ENCODE assay signal across 9 cellular contexts in genomic region chr14:70027785-70028428, GRCh38.
DNase-seq lines count a peak whose midpoint lies in the region; ATAC-seq and TF ChIP-seq lines count a peak whose summit lies in the region.
"Had no signal": no experiment of that assay in that cellular context is flagged by ENCODE, and none has a peak within 500 bp of the region (broad histone marks: within the 10 kb centered on the region; RNA-seq: fewer than 3 reads in every experiment).

No MANE protein-coding gene starts in this region.

- H3K27ac ChIP-seq in right atrium auricular region: no peak overlapping the region
- H3K27ac ChIP-seq in sigmoid colon: no peak overlapping the region

- peak; percentile 81 for DNase-seq in Daoy (ENCODE audit: low read depth)
- peak in 53 of 76 experiments; percentile 2 to 72 (median 26) for DNase-seq in HUDEP-2 (lab: John Stamatoyannopoulos, UW; ENCODE audit: unreplicated experiment in 76 of 76)
- peak; percentile 64 for DNase-seq in SK-N-DZ (ENCODE audit: low spot score)
- peak; percentile 79 for DNase-seq in activated naive CD8-positive, alpha-beta T cell treated with anti-CD3 and anti-CD28 coated beads, Interleukin-2, amount 50 U/mL, for 24 hours
- peak; percentile 70 for DNase-seq in right atrium auricular region (ENCODE audit: low spot score)
- peak; percentile 76 for DNase-seq in sigmoid colon

- no peak for TF ChIP-seq EP300 in sigmoid colon (IDR thresholded peaks at IDR 0.05)

- no peaks in the 10 kb centered on the region for H3K4me1 ChIP-seq in right atrium auricular region
- no peaks in the 10 kb centered on the region for H3K4me1 ChIP-seq in sigmoid colon

- no peaks in the 10 kb centered on the region for H3K4me1 Mint-ChIP-seq in activated naive CD8-positive, alpha-beta T cell treated with anti-CD3 and anti-CD28 coated beads, Interleukin-2, amount 50 U/mL, for 24 hours
- H3K4me1 Mint-ChIP-seq: central memory CD8-positive, alpha-beta T cell had no signal

- no peaks in the 10 kb centered on the region for H3K36me3 Mint-ChIP-seq in activated naive CD8-positive, alpha-beta T cell treated with anti-CD3 and anti-CD28 coated beads, Interleukin-2, amount 50 U/mL, for 24 hours (ENCODE audit: low read depth)

- TF ChIP-seq CTCF in right atrium auricular region (IDR thresholded peaks at IDR 0.05) (peak; percentile 93 to 95), sigmoid colon (IDR thresholded peaks at IDR 0.05) (peak; percentile 26 to 76 (median 72))

- H3K27me3 ChIP-seq in right atrium auricular region (no peaks in the 10 kb centered on the region), sigmoid colon (peaks cover 0 to 9% (median 6%) of the 10 kb centered on the region in 3 donors)

- H3K9me3 Mint-ChIP-seq in activated naive CD8-positive, alpha-beta T cell treated with anti-CD3 and anti-CD28 coated beads, Interleukin-2, amount 50 U/mL, for 24 hours: no peaks in the 10 kb centered on the region
- H3K9me3 Mint-ChIP-seq: central memory CD8-positive, alpha-beta T cell had no signal

- 36 to 38% methylated on average over 17 of the region's 17 CpGs for WGBS in sigmoid colon, 2 donors

- no peaks in the 10 kb centered on the region for H3K9me3 ChIP-seq in right atrium auricular region
- no peaks in the 10 kb centered on the region for H3K9me3 ChIP-seq in sigmoid colon

- H3K36me3 ChIP-seq in right atrium auricular region (no peaks in the 10 kb centered on the region), sigmoid colon (no peaks in the 10 kb centered on the region)

- H3K27me3 Mint-ChIP-seq in activated naive CD8-positive, alpha-beta T cell treated with anti-CD3 and anti-CD28 coated beads, Interleukin-2, amount 50 U/mL, for 24 hours: no peaks in the 10 kb centered on the region

- TF ChIP-seq POLR2A in sigmoid colon (IDR thresholded peaks at IDR 0.05): no peak

- H3K4me3 ChIP-seq in right atrium auricular region: no peak overlapping the region
- no peak overlapping the region for H3K4me3 ChIP-seq in sigmoid colon

- H3K27ac Mint-ChIP-seq in activated naive CD8-positive, alpha-beta T cell treated with anti-CD3 and anti-CD28 coated beads, Interleukin-2, amount 50 U/mL, for 24 hours: no peak overlapping the region

- no peak overlapping the region for H3K4me3 Mint-ChIP-seq in activated naive CD8-positive, alpha-beta T cell treated with anti-CD3 and anti-CD28 coated beads, Interleukin-2, amount 50 U/mL, for 24 hours
- H3K4me3 Mint-ChIP-seq: central memory CD8-positive, alpha-beta T cell had no signal

- intact Hi-C loops in sigmoid colon (cut with DNase I): loop anchor here (1.0 kb wide), 1 partner anchor 210 kb away; no protein-coding TSS in a partner anchor

- ATAC-seq in activated naive CD8-positive, alpha-beta T cell treated with anti-CD3 and anti-CD28 coated beads, Interleukin-2, amount 50 U/mL, for 24 hours: peak; percentile 53
- ATAC-seq in GM21367 (IDR thresholded peaks at IDR 0.05; ENCODE audit: unreplicated experiment) (no peak), HG03432 (IDR thresholded peaks at IDR 0.05; ENCODE audit: unreplicated experiment) (no peak)

Comparison
In these comparisons a context has a peak if more than half of its experiments do, and no peak if none do; other contexts are left out.
1. DNase-seq: peak in every context shown above with its lines; median percentile 81 in Daoy; 79 in activated naive CD8-positive, alpha-beta T cell treated with anti-CD3 and anti-CD28 coated beads, Interleukin-2, amount 50 U/mL, for 24 hours; 76 in sigmoid colon; 70 in right atrium auricular region; 64 in SK-N-DZ; 26 in HUDEP-2.